Comparison of ENCODE assay signal across 1 cellular context in genomic region chr11:6647282-6647679, GRCh38.
TF ChIP-seq lines count a peak whose summit lies in the region.

No MANE protein-coding gene starts in this region.

TF ChIP-seq in H1, 55 proteins besides CTCF, POLR2A, EP300 and RAD21:
- TF ChIP-seq TAF1 (IDR thresholded peaks at IDR 0.05; ENCODE audit: low read depth, low read length): no peak
- no peak for TF ChIP-seq ZNF274 (IDR thresholded peaks at IDR 0.05; ENCODE audit: borderline replicate concordance, extremely low read depth, low read length)
- TF ChIP-seq MAX (IDR thresholded peaks at IDR 0.05): no peak
